In genomic region chr13:33205804-33206221, GRCh38 we compare ENCODE assay signal across 8 cellular contexts.
A peak's percentile ranks its signal among the peaks of the same experiment; 100 is the strongest.
DNase-seq lines count a peak whose midpoint lies in the region; ATAC-seq and TF ChIP-seq lines count a peak whose summit lies in the region.

No MANE protein-coding gene starts in this region.

- H3K4me1 Mint-ChIP-seq in activated naive CD4-positive, alpha-beta T cell treated with anti-CD3 and anti-CD28 coated beads for 36 hours (ENCODE audit: low read depth) = peaks cover 7% of the 10 kb centered on the region

- H3K27ac ChIP-seq in gastroesophageal sphincter (peak overlapping the region; percentile 83 to 90 (median 86)), urinary bladder (ENCODE audit: low read depth) (no peak overlapping the region)

- no peaks in the 10 kb centered on the region for H3K36me3 ChIP-seq in gastroesophageal sphincter
- no peaks in the 10 kb centered on the region for H3K36me3 ChIP-seq in urinary bladder (ENCODE audit: insufficient read depth)

- H3K9me3 Mint-ChIP-seq in activated naive CD4-positive, alpha-beta T cell treated with anti-CD3 and anti-CD28 coated beads for 36 hours = no peaks in the 10 kb centered on the region

- no peak for ATAC-seq in gastroesophageal sphincter

- no peak overlapping the region for H3K4me3 Mint-ChIP-seq in activated naive CD4-positive, alpha-beta T cell treated with anti-CD3 and anti-CD28 coated beads for 36 hours

- H3K27me3 ChIP-seq in gastroesophageal sphincter = no peaks in the 10 kb centered on the region

- no peaks in the 10 kb centered on the region for H3K36me3 Mint-ChIP-seq in activated naive CD4-positive, alpha-beta T cell treated with anti-CD3 and anti-CD28 coated beads for 36 hours (ENCODE audit: low read depth)

- H3K27me3 Mint-ChIP-seq in activated naive CD4-positive, alpha-beta T cell treated with anti-CD3 and anti-CD28 coated beads for 36 hours (ENCODE audit: low read depth) = peaks cover 25% of the 10 kb centered on the region

- TF ChIP-seq CTCF in gastroesophageal sphincter (IDR thresholded peaks at IDR 0.05) = no peak

- peak; percentile 14 for DNase-seq in activated naive CD4-positive, alpha-beta T cell treated with anti-CD3 and anti-CD28 coated beads for 36 hours
- DNase-seq in activated naive CD4-positive, alpha-beta T cell treated with Interleukin-2 at 50 U/mL for 16 hours = no peak
- DNase-seq in NCI-H1694 treated with DMSO at 0.1 percent for 48 hours (lab: John Stamatoyannopoulos, UW) (peak; percentile 22), GOT3 (lab: John Stamatoyannopoulos, UW) (no peak), OCI-M2 (lab: John Stamatoyannopoulos, UW; ENCODE audit: unreplicated experiment) (no peak)
- DNase-seq in activated CD4-positive, CD25-positive, alpha-beta regulatory T cell (lab: John Stamatoyannopoulos, UW) = no peak

- peak overlapping the region; percentile 35 for H3K27ac Mint-ChIP-seq in activated naive CD4-positive, alpha-beta T cell treated with anti-CD3 and anti-CD28 coated beads for 36 hours

- no peaks in the 10 kb centered on the region for H3K9me3 ChIP-seq in gastroesophageal sphincter

- TF ChIP-seq EP300 in gastroesophageal sphincter (IDR thresholded peaks at IDR 0.05) = no peak

- 0 to 4% methylated on average over 3 to 6 of the region's 6 CpGs for WGBS in gastroesophageal sphincter (ENCODE audit: low coverage in 1 of 2), 2 donors
- WGBS in urinary bladder = 14% methylated on average over 6 of the region's 6 CpGs

- H3K4me1 ChIP-seq in gastroesophageal sphincter (peaks cover 12 to 90% (median 29%) of the 10 kb centered on the region in 3 donors), urinary bladder (ENCODE audit: insufficient read depth) (no peaks in the 10 kb centered on the region)

- CTCF ChIA-PET in activated naive CD4-positive, alpha-beta T cell treated with anti-CD3 and anti-CD28 coated beads for 36 hours (lab: Charles Lee) = interaction anchor here (0.6 kb wide), 1 partner anchor 353 kb away, joined by 3 read pairs; no protein-coding TSS in a partner anchor

- intact Hi-C loops in activated naive CD4-positive, alpha-beta T cell treated with anti-CD3 and anti-CD28 coated beads for 36 hours (cut with micrococcal nuclease) = no loop called here

- H3K4me3 ChIP-seq in gastroesophageal sphincter = peak overlapping the region; percentile 50 to 81
- H3K4me3 ChIP-seq in urinary bladder (ENCODE audit: low read depth, low read length) = peak overlapping the region; percentile 22

- TF ChIP-seq POLR2A in gastroesophageal sphincter (IDR thresholded peaks at IDR 0.05) = no peak

Comparison
In these comparisons a context has a peak if more than half of its experiments do, and no peak if none do; other contexts are left out.
1. DNase-seq: peak in activated naive CD4-positive, alpha-beta T cell treated with anti-CD3 and anti-CD28 coated beads for 36 hours (single experiment) and NCI-H1694 treated with DMSO at 0.1 percent for 48 hours (single experiment); none in activated naive CD4-positive, alpha-beta T cell treated with Interleukin-2 at 50 U/mL for 16 hours (single experiment), GOT3 (single experiment), OCI-M2 (single experiment) and activated CD4-positive, CD25-positive, alpha-beta regulatory T cell (0 of 4).